In genomic region chr2:236049981-236050380, GRCh38 we compare ENCODE assay signal across 18 cellular contexts.
DNase-seq lines count a peak whose midpoint lies in the region.
"Had no signal": no experiment of that assay in that cellular context is flagged by ENCODE, and none has a peak within 500 bp of the region (broad histone marks: within the 10 kb centered on the region; RNA-seq: fewer than 3 reads in every experiment).

No MANE protein-coding gene starts in this region.

- no peak overlapping the region for H3K9ac ChIP-seq in Karpas-422 (ENCODE audit: low read length)

- H3K27me3 ChIP-seq in Karpas-422 (ENCODE audit: low read length), result no peaks in the 10 kb centered on the region
- H3K27me3 ChIP-seq: esophagus squamous epithelium had no signal

- H3K4me3 ChIP-seq in Karpas-422 (ENCODE audit: low read length), result no peak overlapping the region
- H3K4me3 ChIP-seq: esophagus squamous epithelium had no signal

- H3K4me1 ChIP-seq in Karpas-422 (ENCODE audit: low read length), result no peaks in the 10 kb centered on the region

- no peaks in the 10 kb centered on the region for H3K9me3 ChIP-seq in Karpas-422 (ENCODE audit: low read length)
- H3K9me3 ChIP-seq: esophagus squamous epithelium had no signal

- H3K79me2 ChIP-seq in Karpas-422 (ENCODE audit: low read length), result no peaks in the 10 kb centered on the region

- H3K27ac ChIP-seq in Karpas-422 (ENCODE audit: low read length), result no peak overlapping the region
- H3K27ac ChIP-seq: esophagus squamous epithelium had no signal

- H3K4me2 ChIP-seq in Karpas-422 (ENCODE audit: low read depth, low read length, poor library complexity, severe bottlenecking), result no peak overlapping the region

- H3K36me3 ChIP-seq in Karpas-422 (ENCODE audit: insufficient read depth, low read length), result no peaks in the 10 kb centered on the region

- H3K9me2 ChIP-seq in Karpas-422 (replicated peaks; ENCODE audit: insufficient read depth, low read length), result no peaks in the 10 kb centered on the region

- H2AFZ ChIP-seq in Karpas-422 (ENCODE audit: low read length), result no peak overlapping the region

- no peaks in the 10 kb centered on the region for H4K20me1 ChIP-seq in Karpas-422 (ENCODE audit: insufficient read depth, low read depth, low read length)

- DNase-seq in NCI-H2107 (lab: John Stamatoyannopoulos, UW), result peak; percentile 3
- no peak for DNase-seq in NCI-H2107 treated with DMSO at 0.1 percent for 48 hours (lab: John Stamatoyannopoulos, UW; ENCODE audit: unreplicated experiment)
- DNase-seq in stimulated activated CD4-positive, alpha-beta T cell treated with anti-CD3 and anti-CD28 coated beads, Interleukin-1b, Interleukin-23, amount 100 ng/mL, for 48 hours, result peak; percentile 13
- DNase-seq in stimulated activated CD4-positive, alpha-beta T cell treated with anti-CD3 and anti-CD28 coated beads, Interleukin-2, amount 100 ng/mL, for 24 hours, result no peak
- DNase-seq in central memory CD4-positive, alpha-beta T cell, result peak; percentile 9
- DNase-seq in superior temporal gyrus (ENCODE audit: extremely low spot score), result peak; percentile 16
- no peak for DNase-seq in Karpas-422
- DNase-seq in COLO829 (ENCODE audit: low spot score), result no peak
- DNase-seq: 8988T; activated CD4-positive, alpha-beta T cell treated with anti-CD3 and anti-CD28 coated beads, Interleukin-2, amount 50 U/mL, for 4 hours; activated naive CD4-positive, alpha-beta T cell treated with anti-CD3 and anti-CD28 coated beads, Interleukin-2, amount 50 U/mL, for 16 hours; AML-193; cerebellar nuclear complex; effector CD8-positive, alpha-beta T cell; esophagus squamous epithelium; islet precursor cell; NCI-H1417; NCI-H2081 treated with DMSO at 0.1 percent for 48 hours had no signal

Comparison
In these comparisons a context has a peak if more than half of its experiments do, and no peak if none do; other contexts are left out.
1. DNase-seq: peak in NCI-H2107 (single experiment), stimulated activated CD4-positive, alpha-beta T cell treated with anti-CD3 and anti-CD28 coated beads, Interleukin-1b, Interleukin-23, amount 100 ng/mL, for 48 hours (single experiment), central memory CD4-positive, alpha-beta T cell (single experiment) and superior temporal gyrus (single experiment); none in NCI-H2107 treated with DMSO at 0.1 percent for 48 hours (single experiment), stimulated activated CD4-positive, alpha-beta T cell treated with anti-CD3 and anti-CD28 coated beads, Interleukin-2, amount 100 ng/mL, for 24 hours (0 of 2), Karpas-422 (single experiment) and COLO829 (single experiment).